In genomic region chr10:118721005-118721876, GRCh38 we compare ENCODE assay signal across 8 cellular contexts.
DNase-seq lines count a peak whose midpoint lies in the region; ATAC-seq, FAIRE-seq and TF ChIP-seq lines count a peak whose summit lies in the region.

No MANE protein-coding gene starts in this region.

- peak; percentile 89 for TF ChIP-seq CTCF in LNCAP (IDR thresholded peaks at IDR 0.05)
- TF ChIP-seq CTCF in choroid plexus epithelial cell (conservative IDR thresholded peaks at IDR 0.05; ENCODE audit: low read depth, low read length): peak; percentile 70

- FAIRE-seq in TTC549 (lab: Jason Lieb, UNC): peak; percentile 94

- ATAC-seq in stimulated activated naive CD8-positive, alpha-beta T cell treated with anti-CD3 and anti-CD28 coated beads, Interleukin-15, Interleukin-2, amounts not matched to agents 100 U/mL and 50 U/mL, for 24 hours: no peak
- no peak for ATAC-seq in HG02759 (IDR thresholded peaks at IDR 0.05; ENCODE audit: unreplicated experiment)

- DNase-seq in activated gamma-delta T cell treated with Interleukin-2 at 50 U/mL for 16 hours (peak; percentile 70), activated gamma-delta T cell (lab: John Stamatoyannopoulos, UW) (no peak), choroid plexus epithelial cell (ENCODE audit: low read depth) (peak; percentile 76), medulla oblongata (ENCODE audit: extremely low spot score) (peak; percentile 84)
- peak; percentile 70 for DNase-seq in stimulated activated naive CD8-positive, alpha-beta T cell treated with anti-CD3 and anti-CD28 coated beads, Interleukin-15, Interleukin-2, amounts not matched to agents 100 U/mL and 50 U/mL, for 24 hours

- H3K4me3 ChIP-seq in choroid plexus epithelial cell (ENCODE audit: low read depth, low read length): no peak overlapping the region
